ENCODE assay signal across 24 cellular contexts in genomic region chr6:160426146-160426545, GRCh38.
"Had no signal": no experiment of that assay in that cellular context is flagged by ENCODE, and none has a peak within 500 bp of the region (broad histone marks: within the 10 kb centered on the region; RNA-seq: fewer than 3 reads in every experiment).

No MANE protein-coding gene starts in this region.

- ATAC-seq: esophagus mucosa; left lobe of liver; lower lobe of right lung; naive thymus-derived CD4-positive, alpha-beta T cell; stimulated activated memory B cell treated with anti-CD40 and anti-IgM and Interleukin-4, amounts not matched to agents 10 μg/mL and 1 μg/mL and 100 μg/mL, for 72 hours had no signal

- H3K36me3 Mint-ChIP-seq: naive thymus-derived CD4-positive, alpha-beta T cell; stimulated activated memory B cell treated with anti-CD40 and anti-IgM and Interleukin-4, amounts not matched to agents 10 μg/mL and 1 μg/mL and 100 μg/mL, for 72 hours; type B pancreatic cell had no signal

- H3K4me1 Mint-ChIP-seq: activated B cell treated with CpG ODN at 0.5 μM for 24 hours, neural crest cell had no signal

- H3K27me3 Mint-ChIP-seq: type B pancreatic cell had no signal

- H3K4me3 Mint-ChIP-seq: activated B cell treated with CpG ODN at 0.5 μM for 24 hours; activated CD4-positive, alpha-beta memory T cell treated with anti-CD3 and anti-CD28 coated beads for 36 hours; activated naive CD8-positive, alpha-beta T cell treated with anti-CD3 and anti-CD28 coated beads for 36 hours; neural crest cell; stimulated activated memory B cell treated with anti-CD40 and anti-IgM and Interleukin-4, amounts not matched to agents 10 μg/mL and 1 μg/mL and 100 μg/mL, for 72 hours; type B pancreatic cell had no signal

- DNase-seq: activated B cell treated with CpG ODN at 0.5 μM for 24 hours; activated CD4-positive, alpha-beta memory T cell treated with anti-CD3 and anti-CD28 coated beads for 36 hours; activated CD4-positive, alpha-beta T cell treated with anti-CD3 and anti-CD28 coated beads for 4 hours; activated naive CD4-positive, alpha-beta T cell treated with Interleukin-2 at 50 U/mL for 16 hours; activated naive CD8-positive, alpha-beta T cell treated with anti-CD3 and anti-CD28 coated beads for 36 hours; activated T-cell treated with anti-CD3 and anti-CD28 coated beads, Interleukin-2, amount 50 U/mL, for 48 hours; amniotic stem cell; effector memory CD4-positive, alpha-beta T cell; kidney; lower lobe of right lung; occipital lobe; posterior cingulate gyrus; right lobe of liver; stimulated activated CD4-positive, alpha-beta T cell treated with anti-CD3 and anti-CD28 coated beads, Interleukin-15, amount 100 ng/mL, for 24 hours; T-helper 9 cell had no signal

- H3K4me3 ChIP-seq: lower lobe of right lung, right lobe of liver, smooth muscle cell, thoracic aorta, vagina had no signal

- H3K9me3 Mint-ChIP-seq: activated CD4-positive, alpha-beta memory T cell treated with anti-CD3 and anti-CD28 coated beads for 36 hours; neural crest cell; stimulated activated memory B cell treated with anti-CD40 and anti-IgM and Interleukin-4, amounts not matched to agents 10 μg/mL and 1 μg/mL and 100 μg/mL, for 72 hours; type B pancreatic cell had no signal

- H3K27ac Mint-ChIP-seq: activated B cell treated with CpG ODN at 0.5 μM for 24 hours; activated CD4-positive, alpha-beta memory T cell treated with anti-CD3 and anti-CD28 coated beads for 36 hours; activated naive CD8-positive, alpha-beta T cell treated with anti-CD3 and anti-CD28 coated beads for 36 hours; naive thymus-derived CD4-positive, alpha-beta T cell; stimulated activated memory B cell treated with anti-CD40 and anti-IgM and Interleukin-4, amounts not matched to agents 10 μg/mL and 1 μg/mL and 100 μg/mL, for 72 hours; type B pancreatic cell had no signal
